9 cellular contexts compared by ENCODE assay signal in genomic region chr14:65940056-65940735, GRCh38.
DNase-seq lines count a peak whose midpoint lies in the region; ATAC-seq and TF ChIP-seq lines count a peak whose summit lies in the region.
"Had no signal": no experiment of that assay in that cellular context is flagged by ENCODE, and none has a peak within 500 bp of the region (broad histone marks: within the 10 kb centered on the region; RNA-seq: fewer than 3 reads in every experiment).

No MANE protein-coding gene starts in this region.

- H3K4me2 ChIP-seq in hepatocyte, result no peak overlapping the region

- H3K4me1 ChIP-seq in HAP-1, result peaks cover 4% of the 10 kb centered on the region; the same call in 1 of the 2 replicates
- no peaks in the 10 kb centered on the region for H3K4me1 ChIP-seq in hepatocyte (ENCODE audit: insufficient read depth)
- H3K4me1 ChIP-seq in upper lobe of left lung, result no peaks in the 10 kb centered on the region

- H3K36me3 ChIP-seq in HAP-1 (replicated peaks), result no peaks in the 10 kb centered on the region
- no peaks in the 10 kb centered on the region for H3K36me3 ChIP-seq in hepatocyte (replicated peaks; ENCODE audit: insufficient read depth, low read depth)
- no peaks in the 10 kb centered on the region for H3K36me3 ChIP-seq in upper lobe of left lung

- ATAC-seq in HG03139 (IDR thresholded peaks at IDR 0.05; ENCODE audit: unreplicated experiment), result no peak
- ATAC-seq in upper lobe of left lung (ENCODE audit: low FRiP score in 2 of 2), result no peak
- ATAC-seq: right cardiac atrium had no signal

- H3K9me3 ChIP-seq in HAP-1 (no peaks in the 10 kb centered on the region), hepatocyte (ENCODE audit: low read depth) (no peaks in the 10 kb centered on the region), upper lobe of left lung (no peaks in the 10 kb centered on the region)

- peak; percentile 24 for DNase-seq in GM10248 (ENCODE audit: extremely low spot score)
- peak; percentile 67 to 68 for DNase-seq in HAP-1 (ENCODE audit: low spot score in 2 of 2)
- DNase-seq in OCI-M1 (lab: John Stamatoyannopoulos, UW), result peak; percentile 44
- peak; percentile 32 for DNase-seq in hepatocyte (ENCODE audit: low spot score)
- DNase-seq in head of caudate nucleus, result no peak
- no peak for DNase-seq in activated CD4-positive, CD25-positive, alpha-beta regulatory T cell (lab: John Stamatoyannopoulos, UW)
- DNase-seq in upper lobe of left lung, result no peak
- DNase-seq: right cardiac atrium had no signal

- H3K4me3 ChIP-seq in HAP-1 (no peak overlapping the region), hepatocyte (no peak overlapping the region), upper lobe of left lung (no peak overlapping the region)

- 88% methylated on average over 9 of the region's 9 CpGs for WGBS in hepatocyte (ENCODE audit: low lambda C conversion rate, missing lambda C conversion rate)
- WGBS in upper lobe of left lung, 2 donors, result 85 to 88% methylated on average over 9 of the region's 9 CpGs

- in situ Hi-C loops in HAP-1 (cut with MboI; ENCODE audit: low sequenced_read_pairs), result no loop called here

- no peak for TF ChIP-seq CTCF in GM10248 (IDR thresholded peaks at IDR 0.05; ENCODE audit: control extremely low read depth, extremely low read depth, low read depth, missing control alignments)
- peak; percentile 14 for TF ChIP-seq CTCF in hepatocyte (IDR thresholded peaks at IDR 0.05; ENCODE audit: poor library complexity)
- TF ChIP-seq CTCF in upper lobe of left lung (IDR thresholded peaks at IDR 0.05), result no peak

- no peaks in the 10 kb centered on the region for H4K20me1 ChIP-seq in hepatocyte (ENCODE audit: insufficient read depth, poor library complexity, severe bottlenecking)

- TF ChIP-seq POLR2A in upper lobe of left lung (IDR thresholded peaks at IDR 0.05), result no peak

- H3K27me3 ChIP-seq in HAP-1 (ENCODE audit: low read depth) (no peaks in the 10 kb centered on the region), hepatocyte (no peaks in the 10 kb centered on the region), upper lobe of left lung (no peaks in the 10 kb centered on the region)

- H3K79me2 ChIP-seq in hepatocyte, result no peaks in the 10 kb centered on the region

- CTCF ChIA-PET in GM10248 (lab: Yijun Ruan, JAX), result interaction anchor here (0.8 to 3.0 kb wide), 6 partner anchors 9 to 781 kb away, joined by 3 to 26 read pairs (median 4); no protein-coding TSS in a partner anchor

- no peaks in the 10 kb centered on the region for H3K9me2 ChIP-seq in hepatocyte (replicated peaks; ENCODE audit: insufficient read depth)

- intact Hi-C loops in head of caudate nucleus (cut with DNase I), result no loop called here

- no peak for TF ChIP-seq EP300 in upper lobe of left lung (IDR thresholded peaks at IDR 0.05)

- no peak overlapping the region for H2AFZ ChIP-seq in hepatocyte

- POLR2A ChIA-PET in GM10248 (lab: Yijun Ruan, JAX), result no interaction called here

- no peak overlapping the region for H3K27ac ChIP-seq in hepatocyte
- H3K27ac ChIP-seq in upper lobe of left lung, result no peak overlapping the region

Comparison
In these comparisons a context has a peak if more than half of its experiments do, and no peak if none do; other contexts are left out.
1. DNase-seq: peak in GM10248 (single experiment), HAP-1 (2 of 2), OCI-M1 (single experiment) and hepatocyte (single experiment); none in head of caudate nucleus (0 of 42), activated CD4-positive, CD25-positive, alpha-beta regulatory T cell (0 of 4) and upper lobe of left lung (0 of 2).